2 cellular contexts compared by ENCODE assay signal in the genomic region with DNA sequence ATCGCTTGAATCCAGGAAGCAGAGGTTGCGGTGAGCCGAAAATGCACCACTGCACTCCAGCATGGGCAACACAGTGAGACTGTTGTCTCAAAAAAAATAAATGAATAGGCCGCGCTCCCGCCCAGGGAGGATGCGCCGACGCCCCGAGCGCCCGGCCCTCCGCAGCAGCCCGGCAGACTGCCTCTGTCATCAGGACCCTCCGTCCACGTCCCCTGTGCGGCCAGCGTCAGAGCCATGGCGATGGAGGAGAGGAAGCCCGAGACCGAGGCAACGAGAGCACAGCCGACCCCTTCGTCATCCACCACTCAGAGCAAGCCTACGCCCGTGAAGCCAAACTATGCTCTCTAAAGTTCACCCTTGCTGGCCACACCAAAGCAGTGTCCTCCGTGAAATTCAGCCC.
TF ChIP-seq lines count a peak whose summit lies in the region.

No MANE protein-coding gene starts in this region.

TF ChIP-seq in GM23338, 12 proteins besides CTCF, POLR2A, EP300 and RAD21 (continued from another document):
- TF ChIP-seq ETS1 (IDR thresholded peaks at IDR 0.05), result no peak
- TF ChIP-seq EZH2 (IDR thresholded peaks at IDR 0.05; ENCODE audit: low read depth, unreplicated experiment), result no peak
- no peak for TF ChIP-seq EZH2phosphoT487 (IDR thresholded peaks at IDR 0.05; ENCODE audit: unreplicated experiment)
- no peak for TF ChIP-seq STAT1 (IDR thresholded peaks at IDR 0.05; ENCODE audit: unreplicated experiment)
- TF ChIP-seq, protein P1, sequence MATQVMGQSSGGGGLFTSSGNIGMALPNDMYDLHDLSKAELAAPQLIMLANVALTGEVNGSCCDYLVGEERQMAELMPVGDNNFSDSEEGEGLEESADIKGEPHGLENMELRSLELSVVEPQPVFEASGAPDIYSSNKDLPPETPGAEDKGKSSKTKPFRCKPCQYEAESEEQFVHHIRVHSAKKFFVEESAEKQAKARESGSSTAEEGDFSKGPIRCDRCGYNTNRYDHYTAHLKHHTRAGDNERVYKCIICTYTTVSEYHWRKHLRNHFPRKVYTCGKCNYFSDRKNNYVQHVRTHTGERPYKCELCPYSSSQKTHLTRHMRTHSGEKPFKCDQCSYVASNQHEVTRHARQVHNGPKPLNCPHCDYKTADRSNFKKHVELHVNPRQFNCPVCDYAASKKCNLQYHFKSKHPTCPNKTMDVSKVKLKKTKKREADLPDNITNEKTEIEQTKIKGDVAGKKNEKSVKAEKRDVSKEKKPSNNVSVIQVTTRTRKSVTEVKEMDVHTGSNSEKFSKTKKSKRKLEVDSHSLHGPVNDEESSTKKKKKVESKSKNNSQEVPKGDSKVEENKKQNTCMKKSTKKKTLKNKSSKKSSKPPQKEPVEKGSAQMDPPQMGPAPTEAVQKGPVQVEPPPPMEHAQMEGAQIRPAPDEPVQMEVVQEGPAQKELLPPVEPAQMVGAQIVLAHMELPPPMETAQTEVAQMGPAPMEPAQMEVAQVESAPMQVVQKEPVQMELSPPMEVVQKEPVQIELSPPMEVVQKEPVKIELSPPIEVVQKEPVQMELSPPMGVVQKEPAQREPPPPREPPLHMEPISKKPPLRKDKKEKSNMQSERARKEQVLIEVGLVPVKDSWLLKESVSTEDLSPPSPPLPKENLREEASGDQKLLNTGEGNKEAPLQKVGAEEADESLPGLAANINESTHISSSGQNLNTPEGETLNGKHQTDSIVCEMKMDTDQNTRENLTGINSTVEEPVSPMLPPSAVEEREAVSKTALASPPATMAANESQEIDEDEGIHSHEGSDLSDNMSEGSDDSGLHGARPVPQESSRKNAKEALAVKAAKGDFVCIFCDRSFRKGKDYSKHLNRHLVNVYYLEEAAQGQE (IDR thresholded peaks at IDR 0.05; ENCODE audit: unreplicated experiment), result no peak
- TF ChIP-seq NANOG (IDR thresholded peaks at IDR 0.05; ENCODE audit: borderline replicate concordance), result no peak
- TF ChIP-seq JUNB (IDR thresholded peaks at IDR 0.05; ENCODE audit: unreplicated experiment), result no peak
- TF ChIP-seq ZNF462 (CRISPR knock-in tag; IDR thresholded peaks at IDR 0.05), result no peak
- no peak for TF ChIP-seq ZNF114 (CRISPR knock-in tag; IDR thresholded peaks at IDR 0.05)

TF ChIP-seq in WTC11, 78 proteins besides CTCF, POLR2A, EP300 and RAD21 (continued from another document):
- TF ChIP-seq ZSCAN18 (CRISPR knock-in tag; IDR thresholded peaks at IDR 0.05) (no peak), ZNF396 (CRISPR knock-in tag; IDR thresholded peaks at IDR 0.05; ENCODE audit: borderline replicate concordance) (no peak), ARID4B (CRISPR knock-in tag; IDR thresholded peaks at IDR 0.05; ENCODE audit: borderline replicate concordance) (no peak), ZNF416 (CRISPR knock-in tag; IDR thresholded peaks at IDR 0.05) (no peak), PREB (CRISPR knock-in tag; IDR thresholded peaks at IDR 0.05; ENCODE audit: borderline replicate concordance) (no peak), ESRRA (CRISPR knock-in tag; IDR thresholded peaks at IDR 0.05; ENCODE audit: borderline replicate concordance) (no peak), ZMAT4 (CRISPR knock-in tag; IDR thresholded peaks at IDR 0.05) (no peak), HMGXB4 (CRISPR knock-in tag; IDR thresholded peaks at IDR 0.05) (no peak), SMAD3 (CRISPR knock-in tag; IDR thresholded peaks at IDR 0.05; ENCODE audit: borderline replicate concordance) (no peak)
- TF ChIP-seq, protein P2, sequence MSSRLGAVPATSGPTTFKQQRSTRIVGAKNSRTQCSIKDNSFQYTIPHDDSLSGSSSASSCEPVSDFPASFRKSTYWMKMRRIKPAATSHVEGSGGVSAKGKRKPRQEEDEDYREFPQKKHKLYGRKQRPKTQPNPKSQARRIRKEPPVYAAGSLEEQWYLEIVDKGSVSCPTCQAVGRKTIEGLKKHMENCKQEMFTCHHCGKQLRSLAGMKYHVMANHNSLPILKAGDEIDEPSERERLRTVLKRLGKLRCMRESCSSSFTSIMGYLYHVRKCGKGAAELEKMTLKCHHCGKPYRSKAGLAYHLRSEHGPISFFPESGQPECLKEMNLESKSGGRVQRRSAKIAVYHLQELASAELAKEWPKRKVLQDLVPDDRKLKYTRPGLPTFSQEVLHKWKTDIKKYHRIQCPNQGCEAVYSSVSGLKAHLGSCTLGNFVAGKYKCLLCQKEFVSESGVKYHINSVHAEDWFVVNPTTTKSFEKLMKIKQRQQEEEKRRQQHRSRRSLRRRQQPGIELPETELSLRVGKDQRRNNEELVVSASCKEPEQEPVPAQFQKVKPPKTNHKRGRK (CRISPR knock-in tag; IDR thresholded peaks at IDR 0.05; ENCODE audit: borderline replicate concordance), result no peak
